Comparison of ENCODE assay signal across 8 cellular contexts in the genomic region with DNA sequence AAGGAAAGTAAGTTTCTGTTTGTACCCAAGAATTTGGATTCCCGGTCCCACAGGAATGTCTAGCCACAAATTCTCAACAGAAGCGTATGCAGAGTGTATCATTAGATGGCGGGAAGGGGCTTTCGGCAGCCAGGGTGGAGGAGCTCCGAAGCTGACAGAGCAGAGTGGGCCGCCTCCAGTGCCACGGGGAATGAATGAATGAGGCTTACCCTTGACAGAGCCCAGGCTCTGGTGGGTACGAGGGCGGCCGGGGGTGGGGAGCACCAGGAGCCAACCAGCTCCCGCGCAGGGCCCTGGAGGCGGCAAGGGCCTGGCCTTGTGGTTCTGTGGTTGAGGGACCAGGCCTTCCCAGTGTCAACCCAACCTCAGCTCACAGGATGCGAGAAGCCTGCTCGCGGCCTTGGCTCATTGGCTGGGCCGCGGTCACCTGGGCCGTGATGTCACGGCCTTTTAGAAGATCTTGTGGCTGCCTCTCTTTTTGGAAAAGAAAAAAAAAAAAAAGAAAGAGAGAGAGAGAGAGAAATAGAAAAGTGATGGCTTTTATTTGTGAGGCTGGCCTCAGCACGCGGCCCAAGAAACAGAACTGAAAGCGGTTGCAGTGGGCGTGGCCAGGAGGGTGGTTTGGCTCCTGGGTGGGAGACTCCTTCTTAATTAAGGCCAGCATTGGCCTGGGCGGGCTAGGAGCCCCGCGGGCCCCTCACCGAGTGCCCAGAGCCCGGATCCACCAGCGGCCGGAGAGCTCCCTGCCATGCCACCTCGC. TPM values are rescaled to one million over a fixed set of nuclear protein-coding genes. Genes with fewer than 3 reads are reported as not detected.
DNase-seq lines count a peak whose midpoint lies in the region; ATAC-seq and TF ChIP-seq lines count a peak whose summit lies in the region.

No MANE protein-coding gene starts in this region.

- H3K4me1 Mint-ChIP-seq in CD4-positive, alpha-beta T cell (ENCODE audit: low read depth): peaks cover 63% of the 10 kb centered on the region

- TF ChIP-seq CTCF in CD4-positive, alpha-beta T cell (IDR thresholded peaks at IDR 0.05): no peak

- peak overlapping the region; percentile 88 for H3K27ac Mint-ChIP-seq in CD4-positive, alpha-beta T cell

- CTCF ChIA-PET in CD4-positive, alpha-beta T cell (lab: Charles Lee): interaction anchor here (0.8 to 3.2 kb wide), 9 partner anchors 9 to 72 kb away, joined by 3 to 31 read pairs (median 4); partner anchors contain the start of gene RUNX3

- H3K4me3 Mint-ChIP-seq in CD4-positive, alpha-beta T cell: peak overlapping the region; percentile 79

- POLR2A ChIA-PET in CD4-positive, alpha-beta T cell (lab: Charles Lee): interaction anchor here (0.6 to 5.0 kb wide), 23 partner anchors 9 to 777 kb away, joined by 3 to 59 read pairs (median 4); partner anchors contain the start of genes RUNX3 and SYF2

- ATAC-seq in CD4-positive, alpha-beta T cell (ENCODE audit: poor library complexity): peak; percentile 93
- ATAC-seq in GM21381 (IDR thresholded peaks at IDR 0.05; ENCODE audit: unreplicated experiment): peak; percentile 87

- DNase-seq in CD4-positive, alpha-beta T cell: peak; percentile 68 to 90 (median 74)
- peak; percentile 91 for DNase-seq in HT1080 (ENCODE audit: low read depth)
- DNase-seq in activated CD8-positive, alpha-beta memory T cell treated with anti-CD3 and anti-CD28 coated beads for 4 hours (ENCODE audit: low read depth in 2 of 2): peak; percentile 83 to 93
- DNase-seq in iris pigment epithelial cell (ENCODE audit: low read depth): peak; percentile 16
- peak; percentile 93 to 94 for DNase-seq in stimulated activated CD8-positive, alpha-beta memory T cell treated with anti-CD3 and anti-CD28 coated beads, Interleukin-7, amount 100 ng/mL, for 4 hours (ENCODE audit: low read depth in 2 of 2)
- DNase-seq in HCEC 1CT: no peak
- no peak for DNase-seq in NCI-H345 (lab: John Stamatoyannopoulos, UW)

- no peaks in the 10 kb centered on the region for H3K27me3 Mint-ChIP-seq in CD4-positive, alpha-beta T cell

- H3K36me3 Mint-ChIP-seq in CD4-positive, alpha-beta T cell (ENCODE audit: low read depth): no peaks in the 10 kb centered on the region

- H3K9me3 Mint-ChIP-seq in CD4-positive, alpha-beta T cell: no peaks in the 10 kb centered on the region

- intact Hi-C loops in CD4-positive, alpha-beta T cell (cut with DNase I, micrococcal nuclease): loop anchor here (1.0 to 5.0 kb wide), 6 partner anchors 16 to 137 kb away; no protein-coding TSS in a partner anchor

- no peaks in the 10 kb centered on the region for H3K9me3 ChIP-seq in CD4-positive, alpha-beta T cell (ENCODE audit: control insufficient read depth, low read length)

- H3K27ac ChIP-seq in CD4-positive, alpha-beta T cell (ENCODE audit: low read depth, low read length): peak overlapping the region; percentile 75

- H3K27me3 ChIP-seq in CD4-positive, alpha-beta T cell (ENCODE audit: control insufficient read depth, insufficient read depth, low read length): no peaks in the 10 kb centered on the region

RNA-seq across cellular contexts. Expression of gene RUNX3, which starts 34.9 kb away (rescaled TPM):
- total RNA-seq in CD4-positive, alpha-beta T cell: 100 to 1,000 TPM; 202 to 209 TPM
- total RNA-seq in HT1080 (2014; rRNA removed; shearing (Covaris generic)): 3.2 and 5.5 TPM in 2 replicates
- 17.1 and 19.5 TPM in 2 replicates for polyA plus RNA-seq in HT1080 (2015; cell fraction: cytosol; rRNA removed)
- 10.6 and 14.8 TPM in 2 replicates for polyA plus RNA-seq in HT1080 (2015; cell fraction: nucleus; rRNA removed)

Comparison
In these comparisons a context has a peak if more than half of its experiments do, and no peak if none do; other contexts are left out.
1. DNase-seq: peak in CD4-positive, alpha-beta T cell (10 of 10), HT1080 (single experiment), activated CD8-positive, alpha-beta memory T cell treated with anti-CD3 and anti-CD28 coated beads for 4 hours (2 of 2), iris pigment epithelial cell (single experiment) and stimulated activated CD8-positive, alpha-beta memory T cell treated with anti-CD3 and anti-CD28 coated beads, Interleukin-7, amount 100 ng/mL, for 4 hours (2 of 2); none in HCEC 1CT (single experiment) and NCI-H345 (single experiment).
2. RNA of gene RUNX3, which starts 34.9 kb away (total RNA-seq): 202 to 209 TPM in CD4-positive, alpha-beta T cell; 3.2 to 5.5 TPM in HT1080; every median in the first group is over 10 times any median in the second.